ENCODE assay signal across 8 cellular contexts in genomic region chr1:72282271-72282656, GRCh38. TPM values are rescaled to one million over a fixed set of nuclear protein-coding genes. Genes with fewer than 3 reads are reported as not detected.
DNase-seq lines count a peak whose midpoint lies in the region; ATAC-seq and TF ChIP-seq lines count a peak whose summit lies in the region.

Gene NEGR1 (minus strand): TSS chr1:72282539.

- no peaks in the 10 kb centered on the region for H3K79me2 ChIP-seq in DOHH2 (ENCODE audit: control insufficient read depth, low read length)

- TF ChIP-seq CTCF in DOHH2 (IDR thresholded peaks at IDR 0.05; ENCODE audit: low read depth, low read length, poor library complexity, severe bottlenecking): no peak
- no peak for TF ChIP-seq CTCF in neutrophil (IDR thresholded peaks at IDR 0.05)

- H3K4me3 ChIP-seq in DOHH2 (ENCODE audit: low read length) (peak within 1 kb of the TSS; percentile 65), neutrophil (ENCODE audit: low read depth in 1 of 2, low read length in 1 of 2) (peak within 1 kb of the TSS; percentile 78 to 87)

- peak within 1 kb of the TSS; percentile 62 for H3K4me2 ChIP-seq in DOHH2 (ENCODE audit: low read length)

- H3K9me2 ChIP-seq in DOHH2 (replicated peaks; ENCODE audit: control insufficient read depth, low read length): no peaks in the 10 kb centered on the region

- H3K36me3 ChIP-seq in DOHH2 (ENCODE audit: control insufficient read depth, low read length) (no peaks in the 10 kb centered on the region), neutrophil (no peaks in the 10 kb centered on the region)

- H3K9me3 ChIP-seq in DOHH2 (ENCODE audit: control insufficient read depth, insufficient read depth, low read length) (no peaks in the 10 kb centered on the region), neutrophil (no peaks in the 10 kb centered on the region)

- no peak within 1 kb of the TSS for H3K27ac Mint-ChIP-seq in activated T-helper 2 cell treated with anti-CD3 and anti-CD28 coated beads, Interferon-gamma antibody, Interleukin-2, Interleukin-4, amounts not matched to agents 10 μg/mL and 5 μg/mL and 100 μg/mL, durations not matched to agents 14 hours and 24 hours and 36 hours

- ATAC-seq in Right ventricle myocardium superior (ENCODE audit: poor library complexity): peak; percentile 47
- ATAC-seq in HG03045 (IDR thresholded peaks at IDR 0.05; ENCODE audit: unreplicated experiment): no peak

- H3K27me3 ChIP-seq in DOHH2 (ENCODE audit: control insufficient read depth, low read length): peaks cover 38% of the 10 kb centered on the region
- peaks cover 34% of the 10 kb centered on the region for H3K27me3 ChIP-seq in neutrophil

- H3K27me3 Mint-ChIP-seq in activated T-helper 2 cell treated with anti-CD3 and anti-CD28 coated beads, Interferon-gamma antibody, Interleukin-2, Interleukin-4, amounts not matched to agents 10 μg/mL and 5 μg/mL and 100 μg/mL, durations not matched to agents 14 hours and 24 hours and 36 hours (ENCODE audit: low read depth): peaks cover 37% of the 10 kb centered on the region

- no peaks in the 10 kb centered on the region for H3K36me3 Mint-ChIP-seq in activated T-helper 2 cell treated with anti-CD3 and anti-CD28 coated beads, Interferon-gamma antibody, Interleukin-2, Interleukin-4, amounts not matched to agents 10 μg/mL and 5 μg/mL and 100 μg/mL, durations not matched to agents 14 hours and 24 hours and 36 hours (ENCODE audit: low read depth)

- peak; percentile 49 for DNase-seq in NCI-H1092 treated with DMSO at 0.1 percent for 48 hours (lab: John Stamatoyannopoulos, UW)
- DNase-seq in activated T-helper 2 cell treated with anti-CD3 and anti-CD28 coated beads, Interferon-gamma antibody, Interleukin-2, Interleukin-4, amounts not matched to agents 10 μg/mL and 5 μg/mL and 100 μg/mL, durations not matched to agents 14 hours and 24 hours and 36 hours (ENCODE audit: low spot score): no peak
- DNase-seq in Right ventricle myocardium superior: peak; percentile 71
- no peak for DNase-seq in NAMALWA (ENCODE audit: low spot score)
- no peak for DNase-seq in NOMO-1 treated with dmso at 0.1 percent for 144 hours (lab: John Stamatoyannopoulos, UW; ENCODE audit: unreplicated experiment)

- intact Hi-C loops in activated T-helper 2 cell treated with anti-CD3 and anti-CD28 coated beads, Interferon-gamma antibody, Interleukin-2, Interleukin-4, amounts not matched to agents 10 μg/mL and 5 μg/mL and 100 μg/mL, durations not matched to agents 14 hours and 24 hours and 36 hours (cut with micrococcal nuclease): no loop called here
- intact Hi-C loops in Right ventricle myocardium superior (cut with DNase I): no loop called here

- H3F3A ChIP-seq in DOHH2 (ENCODE audit: control insufficient read depth, insufficient read depth): no peaks in the 10 kb centered on the region

- H3K4me3 Mint-ChIP-seq in activated T-helper 2 cell treated with anti-CD3 and anti-CD28 coated beads, Interferon-gamma antibody, Interleukin-2, Interleukin-4, amounts not matched to agents 10 μg/mL and 5 μg/mL and 100 μg/mL, durations not matched to agents 14 hours and 24 hours and 36 hours (ENCODE audit: low read depth): peak within 1 kb of the TSS; percentile 44

- no peaks in the 10 kb centered on the region for H4K20me1 ChIP-seq in DOHH2 (ENCODE audit: control insufficient read depth, insufficient read depth, low read depth, low read length)

- H3K4me1 ChIP-seq in DOHH2 (ENCODE audit: control insufficient read depth, low read length): peaks cover 8% of the 10 kb centered on the region; the same call in 1 of the 2 replicates
- peaks cover 17 to 25% of the 10 kb centered on the region in 2 experiments for H3K4me1 ChIP-seq in neutrophil (ENCODE audit: control insufficient read depth in 1 of 2, insufficient read depth in 1 of 2, low read depth in 1 of 2, low read length in 1 of 2)

- H3K4me1 Mint-ChIP-seq in activated T-helper 2 cell treated with anti-CD3 and anti-CD28 coated beads, Interferon-gamma antibody, Interleukin-2, Interleukin-4, amounts not matched to agents 10 μg/mL and 5 μg/mL and 100 μg/mL, durations not matched to agents 14 hours and 24 hours and 36 hours (ENCODE audit: low read depth): peaks cover 6% of the 10 kb centered on the region

- no peak within 1 kb of the TSS for H3K27ac ChIP-seq in DOHH2 (ENCODE audit: low read depth, low read length)
- peak within 1 kb of the TSS; percentile 74 for H3K27ac ChIP-seq in neutrophil

- H3K9me3 Mint-ChIP-seq in activated T-helper 2 cell treated with anti-CD3 and anti-CD28 coated beads, Interferon-gamma antibody, Interleukin-2, Interleukin-4, amounts not matched to agents 10 μg/mL and 5 μg/mL and 100 μg/mL, durations not matched to agents 14 hours and 24 hours and 36 hours: no peaks in the 10 kb centered on the region

RNA-seq across cellular contexts. Expression of gene NEGR1, which starts in this region (rescaled TPM):
- total RNA-seq in activated T-helper 2 cell treated with anti-CD3 and anti-CD28 coated beads, Interferon-gamma antibody, Interleukin-2, Interleukin-4, amounts not matched to agents 10 μg/mL and 5 μg/mL and 100 μg/mL, durations not matched to agents 14 hours and 24 hours and 36 hours: not detected in 2 replicates
- total RNA-seq in Right ventricle myocardium superior: 15.7 TPM

Comparison
In these comparisons a context has a peak if more than half of its experiments do, and no peak if none do; other contexts are left out.
1. RNA of gene NEGR1 (total RNA-seq): 15.7 TPM in Right ventricle myocardium superior (single experiment); not detected in activated T-helper 2 cell treated with anti-CD3 and anti-CD28 coated beads, Interferon-gamma antibody, Interleukin-2, Interleukin-4, amounts not matched to agents 10 μg/mL and 5 μg/mL and 100 μg/mL, durations not matched to agents 14 hours and 24 hours and 36 hours; every median in the first group is over 10 times any median in the second.
2. DNase-seq: peak in NCI-H1092 treated with DMSO at 0.1 percent for 48 hours (single experiment) and Right ventricle myocardium superior (single experiment); none in activated T-helper 2 cell treated with anti-CD3 and anti-CD28 coated beads, Interferon-gamma antibody, Interleukin-2, Interleukin-4, amounts not matched to agents 10 μg/mL and 5 μg/mL and 100 μg/mL, durations not matched to agents 14 hours and 24 hours and 36 hours (single experiment), NAMALWA (single experiment) and NOMO-1 treated with dmso at 0.1 percent for 144 hours (single experiment).